26 cellular contexts compared by ENCODE assay signal in the genomic region with DNA sequence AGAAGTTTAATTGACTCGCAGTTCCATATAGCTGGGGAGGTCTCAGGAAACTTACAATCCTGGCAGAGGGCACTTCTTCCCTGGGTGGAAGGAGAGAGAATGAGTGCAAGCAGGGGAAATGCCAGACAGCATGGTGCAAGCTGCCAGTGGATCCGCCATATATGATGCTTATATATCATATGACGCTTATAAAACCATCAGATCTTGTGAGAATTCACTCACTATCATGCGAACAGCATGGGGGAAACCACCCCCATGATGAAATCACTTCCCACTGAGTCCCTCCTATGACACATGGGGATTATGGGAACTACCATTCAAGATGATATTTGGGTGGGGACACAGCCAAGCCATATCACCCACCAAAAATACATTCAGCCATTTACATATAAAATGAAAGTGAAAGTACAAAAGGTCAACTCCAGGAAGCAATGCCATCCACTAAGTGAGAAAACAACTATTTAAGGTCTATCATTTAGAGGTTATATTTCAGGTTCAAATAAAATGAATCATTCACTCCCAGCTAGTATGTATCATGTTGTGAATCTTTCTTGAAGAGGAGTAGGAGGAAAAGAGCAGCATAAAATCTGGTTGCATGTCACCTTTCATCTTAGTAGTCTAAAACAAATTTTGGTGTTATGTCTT. TPM values are rescaled to one million over a fixed set of nuclear protein-coding genes. Genes with fewer than 3 reads are reported as not detected.
DNase-seq lines count a peak whose midpoint lies in the region; ATAC-seq and TF ChIP-seq lines count a peak whose summit lies in the region.
"Had no signal": no experiment of that assay in that cellular context is flagged by ENCODE, and none has a peak within 500 bp of the region (broad histone marks: within the 10 kb centered on the region; RNA-seq: fewer than 3 reads in every experiment).

No MANE protein-coding gene starts in this region.

- H3K27me3 ChIP-seq in Loucy (ENCODE audit: insufficient read depth, low read length, poor library complexity, severe bottlenecking) = no peaks in the 10 kb centered on the region
- H3K27me3 ChIP-seq: esophagus muscularis mucosa had no signal

- no peaks in the 10 kb centered on the region for H3K4me1 ChIP-seq in Loucy (ENCODE audit: insufficient read depth, low read length, poor library complexity, severe bottlenecking)
- H3K4me1 ChIP-seq: esophagus muscularis mucosa had no signal

- H4K20me1 ChIP-seq in Loucy (ENCODE audit: insufficient read depth, low read length, poor library complexity, severe bottlenecking) = no peaks in the 10 kb centered on the region

- no peaks in the 10 kb centered on the region for H3K79me2 ChIP-seq in Loucy (ENCODE audit: insufficient read depth, low read length)

- no peak overlapping the region for H3K4me2 ChIP-seq in Loucy (ENCODE audit: low read depth, low read length, poor library complexity, severe bottlenecking)

- no peaks in the 10 kb centered on the region for H3K36me3 ChIP-seq in Loucy (ENCODE audit: insufficient read depth, low read length)
- H3K36me3 ChIP-seq: esophagus muscularis mucosa had no signal

- intact Hi-C loops in activated CD8-positive, alpha-beta T cell treated with anti-CD3 and anti-CD28 coated beads for 36 hours (cut with micrococcal nuclease) = no loop called here
- intact Hi-C loops in left ventricle myocardium superior (cut with micrococcal nuclease) = no loop called here

- no peak for TF ChIP-seq CTCF in Loucy (conservative IDR thresholded peaks at IDR 0.05; ENCODE audit: low read length)
- no peak for TF ChIP-seq CTCF in activated CD8-positive, alpha-beta T cell treated with anti-CD3 and anti-CD28 coated beads for 36 hours (IDR thresholded peaks at IDR 0.05)

- peak; percentile 26 to 64 for ATAC-seq in activated naive CD4-positive, alpha-beta T cell treated with anti-CD3 and anti-CD28 coated beads, Interleukin-2, amount 50 U/mL, for 72 hours
- ATAC-seq in activated CD8-positive, alpha-beta T cell treated with anti-CD3 and anti-CD28 coated beads for 36 hours = peak; percentile 69
- ATAC-seq in stimulated activated effector memory CD8-positive, alpha-beta T cell treated with anti-CD3 and anti-CD28 coated beads, Interleukin-12 subunit alpha, Interleukin-12 subunit beta, amount 100 ng/mL, for 72 hours = peak; percentile 33
- ATAC-seq in left ventricle myocardium superior = no peak
- no peak for ATAC-seq in T-helper 17 cell
- ATAC-seq: left lobe of liver had no signal

- POLR2A ChIA-PET in activated CD8-positive, alpha-beta T cell treated with anti-CD3 and anti-CD28 coated beads for 36 hours (lab: Charles Lee) = no interaction called here

- H3K9me3 ChIP-seq in Loucy (ENCODE audit: insufficient read depth, low read depth, low read length) (no peaks in the 10 kb centered on the region), T-helper 17 cell (ENCODE audit: control insufficient read depth, low read length, poor library complexity, severe bottlenecking) (no peaks in the 10 kb centered on the region)
- H3K9me3 ChIP-seq: esophagus muscularis mucosa had no signal

- H3F3A ChIP-seq in Loucy (ENCODE audit: low read depth) = no peaks in the 10 kb centered on the region

- peaks cover 9% of the 10 kb centered on the region for H3K4me1 Mint-ChIP-seq in activated naive CD4-positive, alpha-beta T cell treated with anti-CD3 and anti-CD28 coated beads, Interleukin-2, amount 10 ng/mL, durations not matched to agents 7 days and 5 days
- H3K4me1 Mint-ChIP-seq in activated CD8-positive, alpha-beta T cell treated with anti-CD3 and anti-CD28 coated beads for 36 hours (ENCODE audit: low read depth) = peaks cover 4% of the 10 kb centered on the region
- peaks cover 17% of the 10 kb centered on the region for H3K4me1 Mint-ChIP-seq in stimulated activated effector memory CD8-positive, alpha-beta T cell treated with anti-CD3 and anti-CD28 coated beads, Interleukin-12 subunit alpha, Interleukin-12 subunit beta, amount 100 ng/mL, for 72 hours
- peaks cover 3% of the 10 kb centered on the region for H3K4me1 Mint-ChIP-seq in T-helper 17 cell
- H3K4me1 Mint-ChIP-seq: central memory CD8-positive, alpha-beta T cell had no signal

- H3K4me3 ChIP-seq in Loucy (ENCODE audit: low read length, poor library complexity, severe bottlenecking) = peak overlapping the region; percentile 60
- H3K4me3 ChIP-seq: esophagus muscularis mucosa had no signal

- peaks cover under 1% of the 10 kb centered on the region for H3K27me3 Mint-ChIP-seq in activated naive CD4-positive, alpha-beta T cell treated with anti-CD3 and anti-CD28 coated beads, Interleukin-2, amount 10 ng/mL, durations not matched to agents 7 days and 5 days
- peaks cover 1% of the 10 kb centered on the region for H3K27me3 Mint-ChIP-seq in activated CD8-positive, alpha-beta T cell treated with anti-CD3 and anti-CD28 coated beads for 36 hours
- H3K27me3 Mint-ChIP-seq in T-helper 17 cell = no peaks in the 10 kb centered on the region
- H3K27me3 Mint-ChIP-seq: type B pancreatic cell had no signal

- H3K4me3 Mint-ChIP-seq in activated naive CD4-positive, alpha-beta T cell treated with anti-CD3 and anti-CD28 coated beads, Interleukin-2, amount 10 ng/mL, durations not matched to agents 7 days and 5 days = no peak overlapping the region
- no peak overlapping the region for H3K4me3 Mint-ChIP-seq in activated CD8-positive, alpha-beta T cell treated with anti-CD3 and anti-CD28 coated beads for 36 hours
- H3K4me3 Mint-ChIP-seq in stimulated activated effector memory CD8-positive, alpha-beta T cell treated with anti-CD3 and anti-CD28 coated beads, Interleukin-12 subunit alpha, Interleukin-12 subunit beta, amount 100 ng/mL, for 72 hours = no peak overlapping the region
- no peak overlapping the region for H3K4me3 Mint-ChIP-seq in T-helper 17 cell
- H3K4me3 Mint-ChIP-seq: central memory CD8-positive, alpha-beta T cell; dendritic cell treated with granulocyte-macrophage colony-stimulating factor and Interleukin-4, amounts not matched to agents 40 ng/mL and 50 ng/mL, for 4 days; endodermal cell; memory B cell; type B pancreatic cell had no signal

- no peak for DNase-seq in activated naive CD4-positive, alpha-beta T cell treated with anti-CD3 and anti-CD28 coated beads, Interleukin-2, amount 50 U/mL, for 72 hours (ENCODE audit: low spot score in 2 of 2)
- DNase-seq in activated naive CD4-positive, alpha-beta T cell treated with anti-CD3 and anti-CD28 coated beads, Interleukin-2, amount 10 ng/mL, durations not matched to agents 7 days and 5 days = no peak
- DNase-seq in activated CD8-positive, alpha-beta T cell treated with anti-CD3 and anti-CD28 coated beads for 36 hours = peak; percentile 8
- no peak for DNase-seq in stimulated activated effector memory CD8-positive, alpha-beta T cell treated with anti-CD3 and anti-CD28 coated beads, Interleukin-12 subunit alpha, Interleukin-12 subunit beta, amount 100 ng/mL, for 72 hours (ENCODE audit: low spot score in 2 of 2)
- DNase-seq in left ventricle myocardium superior (no peak), T-helper 17 cell (no peak)
- DNase-seq: activated CD4-positive, alpha-beta T cell treated with anti-CD3 and anti-CD28 coated beads for 4 hours; Calu3; endodermal cell; foreskin fibroblast; Kasumi-1; NCI-H1436 treated with DMSO at 0.1 percent for 48 hours; NCI-H345; NCI-H69; Right ventricle myocardium superior; stimulated activated CD4-positive, alpha-beta T cell treated with anti-CD3 and anti-CD28 coated beads, Interleukin-15, amount 100 ng/mL, for 24 hours; stimulated activated CD4-positive, alpha-beta T cell treated with anti-CD3 and anti-CD28 coated beads, Interleukin-4, amount 100 ng/mL, for 4 hours; substantia nigra; T-helper 9 cell had no signal

- peak overlapping the region; percentile 75; the same call in 1 of the 2 replicates for H2AFZ ChIP-seq in Loucy (ENCODE audit: low read length)

- H3K9me2 ChIP-seq in Loucy (replicated peaks; ENCODE audit: low read depth, low read length) = no peaks in the 10 kb centered on the region

- H3K9me3 Mint-ChIP-seq in activated naive CD4-positive, alpha-beta T cell treated with anti-CD3 and anti-CD28 coated beads, Interleukin-2, amount 50 U/mL, for 72 hours = peaks cover 0 to 19% of the 10 kb centered on the region in 2 donors
- H3K9me3 Mint-ChIP-seq in activated naive CD4-positive, alpha-beta T cell treated with anti-CD3 and anti-CD28 coated beads, Interleukin-2, amount 10 ng/mL, durations not matched to agents 7 days and 5 days = peaks cover 16% of the 10 kb centered on the region
- peaks cover 6% of the 10 kb centered on the region for H3K9me3 Mint-ChIP-seq in activated CD8-positive, alpha-beta T cell treated with anti-CD3 and anti-CD28 coated beads for 36 hours
- H3K9me3 Mint-ChIP-seq in stimulated activated effector memory CD8-positive, alpha-beta T cell treated with anti-CD3 and anti-CD28 coated beads, Interleukin-12 subunit alpha, Interleukin-12 subunit beta, amount 100 ng/mL, for 72 hours = peaks cover 3% of the 10 kb centered on the region
- H3K9me3 Mint-ChIP-seq: central memory CD8-positive, alpha-beta T cell had no signal

- peaks cover 0 to 7% of the 10 kb centered on the region in 2 donors for H3K36me3 Mint-ChIP-seq in activated naive CD4-positive, alpha-beta T cell treated with anti-CD3 and anti-CD28 coated beads, Interleukin-2, amount 50 U/mL, for 72 hours
- peaks cover 7% of the 10 kb centered on the region for H3K36me3 Mint-ChIP-seq in activated naive CD4-positive, alpha-beta T cell treated with anti-CD3 and anti-CD28 coated beads, Interleukin-2, amount 10 ng/mL, durations not matched to agents 7 days and 5 days
- peaks cover 5% of the 10 kb centered on the region for H3K36me3 Mint-ChIP-seq in activated CD8-positive, alpha-beta T cell treated with anti-CD3 and anti-CD28 coated beads for 36 hours (ENCODE audit: low read depth)
- H3K36me3 Mint-ChIP-seq in stimulated activated effector memory CD8-positive, alpha-beta T cell treated with anti-CD3 and anti-CD28 coated beads, Interleukin-12 subunit alpha, Interleukin-12 subunit beta, amount 100 ng/mL, for 72 hours = no peaks in the 10 kb centered on the region
- no peaks in the 10 kb centered on the region for H3K36me3 Mint-ChIP-seq in T-helper 17 cell (ENCODE audit: low read depth)
- H3K36me3 Mint-ChIP-seq: type B pancreatic cell had no signal

- CTCF ChIA-PET in activated naive CD4-positive, alpha-beta T cell treated with anti-CD3 and anti-CD28 coated beads, Interleukin-2, amount 10 ng/mL, durations not matched to agents 7 days and 5 days (lab: Charles Lee) = no interaction called here
- CTCF ChIA-PET in activated CD8-positive, alpha-beta T cell treated with anti-CD3 and anti-CD28 coated beads for 36 hours (lab: Charles Lee) = interaction anchor here (0.6 to 1.0 kb wide), 2 partner anchors 27 to 122 kb away, joined by 3 read pairs; no protein-coding TSS in a partner anchor

- H3K9ac ChIP-seq in Loucy (ENCODE audit: low read depth, low read length, poor library complexity, severe bottlenecking) = no peak overlapping the region

- H3K27ac Mint-ChIP-seq in activated naive CD4-positive, alpha-beta T cell treated with anti-CD3 and anti-CD28 coated beads, Interleukin-2, amount 50 U/mL, for 72 hours = no peak overlapping the region
- H3K27ac Mint-ChIP-seq in activated naive CD4-positive, alpha-beta T cell treated with anti-CD3 and anti-CD28 coated beads, Interleukin-2, amount 10 ng/mL, durations not matched to agents 7 days and 5 days = no peak overlapping the region
- H3K27ac Mint-ChIP-seq in activated CD8-positive, alpha-beta T cell treated with anti-CD3 and anti-CD28 coated beads for 36 hours = no peak overlapping the region
- H3K27ac Mint-ChIP-seq in stimulated activated effector memory CD8-positive, alpha-beta T cell treated with anti-CD3 and anti-CD28 coated beads, Interleukin-12 subunit alpha, Interleukin-12 subunit beta, amount 100 ng/mL, for 72 hours = no peak overlapping the region
- no peak overlapping the region for H3K27ac Mint-ChIP-seq in T-helper 17 cell
- H3K27ac Mint-ChIP-seq: dendritic cell treated with granulocyte-macrophage colony-stimulating factor and Interleukin-4, amounts not matched to agents 40 ng/mL and 50 ng/mL, for 4 days; endodermal cell; memory B cell; type B pancreatic cell had no signal

RNA-seq across cellular contexts. Expression of a gene that starts 20.3 kb away (rescaled TPM):
- total RNA-seq in activated naive CD4-positive, alpha-beta T cell treated with anti-CD3 and anti-CD28 coated beads, Interleukin-2, amount 50 U/mL, for 72 hours = 10 to 100 TPM in 1 of 2 donors, 1 to 10 TPM in 1; 8.1 to 20.5 TPM
- total RNA-seq in activated CD8-positive, alpha-beta T cell treated with anti-CD3 and anti-CD28 coated beads for 36 hours = 10 to 100 TPM; 24.8 to 26.6 TPM
- total RNA-seq in left ventricle myocardium superior = 14.0 TPM
- total RNA-seq in T-helper 17 cell = 10 to 100 TPM; 40.2 to 40.3 TPM

Comparison
In these comparisons a context has a peak if more than half of its experiments do, and no peak if none do; other contexts are left out.
1. ATAC-seq: peak in activated naive CD4-positive, alpha-beta T cell treated with anti-CD3 and anti-CD28 coated beads, Interleukin-2, amount 50 U/mL, for 72 hours (2 of 2), activated CD8-positive, alpha-beta T cell treated with anti-CD3 and anti-CD28 coated beads for 36 hours (single experiment) and stimulated activated effector memory CD8-positive, alpha-beta T cell treated with anti-CD3 and anti-CD28 coated beads, Interleukin-12 subunit alpha, Interleukin-12 subunit beta, amount 100 ng/mL, for 72 hours (single experiment); none in left ventricle myocardium superior (single experiment) and T-helper 17 cell (single experiment).